ENCODE assay signal across 23 cellular contexts in genomic region chr5:139704748-139705147, GRCh38.
"Had no signal": no experiment of that assay in that cellular context is flagged by ENCODE, and none has a peak within 500 bp of the region (broad histone marks: within the 10 kb centered on the region; RNA-seq: fewer than 3 reads in every experiment).

No MANE protein-coding gene starts in this region.

- DNase-seq: cortex of kidney; effector CD4-positive, alpha-beta T cell; hypothalamus; left ventricle myocardium superior; lower lobe of right lung; mucosa of descending colon; naive B cell; nephron progenitor cell; occipital lobe; pancreas; right lobe of liver; small intestine; stimulated activated CD4-positive, alpha-beta T cell treated with anti-CD3 and anti-CD28 coated beads, Interleukin-1b, Interleukin-23, amount 100 ng/mL, for 48 hours; stimulated activated CD4-positive, alpha-beta T cell treated with anti-CD3 and anti-CD28 coated beads, Interleukin-4, amount 100 ng/mL, for 1 hour; stimulated activated CD8-positive, alpha-beta memory T cell treated with anti-CD3 and anti-CD28 coated beads, Interleukin-4, amount 100 ng/mL, for 48 hours; stimulated activated naive CD4-positive, alpha-beta T cell; stimulated activated naive CD8-positive, alpha-beta T cell treated with anti-CD3 and anti-CD28 coated beads, Interleukin-15, amount 100 ng/mL, for 72 hours; transverse colon had no signal

- H3K4me3 Mint-ChIP-seq: mesothelial cell of epicardium; nephron progenitor cell; stimulated activated naive CD8-positive, alpha-beta T cell treated with anti-CD3 and anti-CD28 coated beads, Interleukin-15, amount 100 ng/mL, for 72 hours had no signal

- FAIRE-seq: frontal cortex, keratinocyte, pancreas, small intestine had no signal

- H3K27ac Mint-ChIP-seq: mesothelial cell of epicardium; stimulated activated naive CD8-positive, alpha-beta T cell treated with anti-CD3 and anti-CD28 coated beads, Interleukin-15, amount 100 ng/mL, for 72 hours had no signal

- H3K4me3 ChIP-seq: lower lobe of right lung, mucosa of descending colon, pancreas, right lobe of liver, suprapubic skin, transverse colon, vagina had no signal

- H3K27me3 ChIP-seq: pancreas, right lobe of liver, vagina had no signal

- H3K36me3 ChIP-seq: lower lobe of right lung, pancreas, right lobe of liver, suprapubic skin, transverse colon, vagina had no signal

- ATAC-seq: left ventricle myocardium superior; lower lobe of right lung; mucosa of descending colon; pancreas; right lobe of liver; stimulated activated naive CD8-positive, alpha-beta T cell treated with anti-CD3 and anti-CD28 coated beads, Interleukin-15, amount 100 ng/mL, for 72 hours had no signal

- H3K27ac ChIP-seq: lower lobe of right lung, pancreas, right lobe of liver, suprapubic skin, transverse colon, vagina had no signal

- H3K36me3 Mint-ChIP-seq: mesothelial cell of epicardium, naive B cell had no signal

- H3K9me3 Mint-ChIP-seq: mesothelial cell of epicardium; nephron progenitor cell; stimulated activated naive CD8-positive, alpha-beta T cell treated with anti-CD3 and anti-CD28 coated beads, Interleukin-15, amount 100 ng/mL, for 72 hours had no signal

- H3K9me3 ChIP-seq: lower lobe of right lung, mucosa of descending colon, pancreas, right lobe of liver, suprapubic skin, transverse colon, vagina had no signal
